3 cellular contexts compared by ENCODE assay signal in genomic region chr10:125362966-125363365, GRCh38.
TF ChIP-seq lines count a peak whose summit lies in the region.

No MANE protein-coding gene starts in this region.

TF ChIP-seq in Ishikawa, 13 proteins besides CTCF, POLR2A, EP300 and RAD21 (continued from another document):
- peak; percentile 64 for TF ChIP-seq USF1 (IDR thresholded peaks at IDR 0.05)

TF ChIP-seq in WTC11, 78 proteins besides CTCF, POLR2A, EP300 and RAD21:
- TF ChIP-seq USF2 (CRISPR knock-in tag; IDR thresholded peaks at IDR 0.05) (peak; percentile 30; the same call in 1 of the 2 replicates), ATF1 (CRISPR knock-in tag; IDR thresholded peaks at IDR 0.05) (no peak), RELA (CRISPR knock-in tag; IDR thresholded peaks at IDR 0.05; ENCODE audit: borderline replicate concordance) (no peak), CDX4 (CRISPR knock-in tag; IDR thresholded peaks at IDR 0.05; ENCODE audit: borderline replicate concordance) (no peak), RORB (CRISPR knock-in tag; IDR thresholded peaks at IDR 0.05) (no peak), MLX (CRISPR knock-in tag; IDR thresholded peaks at IDR 0.05) (no peak)

TF ChIP-seq in K562, 482 proteins besides CTCF, POLR2A, EP300 and RAD21 (continued from another document):
- TF ChIP-seq RAD51 (IDR thresholded peaks at IDR 0.05; ENCODE audit: borderline replicate concordance, low read depth) (0 out of 2 replicates have a peak, but pooled peaks have one; percentile 21), HNRNPLL (IDR thresholded peaks at IDR 0.05; ENCODE audit: low read depth, low read length, poor library complexity, severe bottlenecking) (no peak), NFYB (IDR thresholded peaks at IDR 0.05; ENCODE audit: extremely low read depth, insufficient read length) (peak; percentile 72), USF2 (CRISPR knock-in tag; IDR thresholded peaks at IDR 0.05) (peak; percentile 56; the same call in 1 of the 2 replicates)
